In genomic region chr10:71599518-71599917, GRCh38 we compare ENCODE assay signal across 19 cellular contexts.
"Had no signal": no experiment of that assay in that cellular context is flagged by ENCODE, and none has a peak within 500 bp of the region (broad histone marks: within the 10 kb centered on the region; RNA-seq: fewer than 3 reads in every experiment).

No MANE protein-coding gene starts in this region.

- H3K27me3 ChIP-seq: left lung, right atrium auricular region, tibial artery had no signal

- ATAC-seq: activated CD4-positive, alpha-beta T cell treated with anti-CD3 and anti-CD28 coated beads for 36 hours; foreskin keratinocyte; WTC11 had no signal

- H3K9me3 Mint-ChIP-seq: activated naive CD8-positive, alpha-beta T cell treated with anti-CD3 and anti-CD28 coated beads, Interleukin-2, amount 10 ng/mL, durations not matched to agents 7 days and 5 days; activated T-helper 1 cell treated with anti-CD3 and anti-CD28 coated beads, Interleukin-12 subunit alpha, Interleukin-12 subunit beta, Interleukin-2, Interleukin-4 antibody, amounts not matched to agents 30 ng/mL and 10 ng/mL and 1 ng/mL, durations not matched to agents 14 hours and 24 hours and 36 hours; T-helper 2 cell treated with Interferon-gamma antibody and Interleukin-4, amounts not matched to agents 5 μg/mL and 100 μg/mL, for 36 hours; WTC11 had no signal

- H3K36me3 ChIP-seq: left lung, right atrium auricular region, tibial artery had no signal

- DNase-seq: activated CD4-positive, alpha-beta T cell treated with anti-CD3 and anti-CD28 coated beads for 36 hours; activated CD4-positive, alpha-beta T cell treated with anti-CD3 and anti-CD28 coated beads, Interleukin-2, amount 50 U/mL, for 48 hours; activated naive CD4-positive, alpha-beta T cell; activated naive CD8-positive, alpha-beta T cell treated with anti-CD3 and anti-CD28 coated beads, Interleukin-2, amount 10 ng/mL, durations not matched to agents 7 days and 5 days; activated T-cell treated with anti-CD3 and anti-CD28 coated beads for 4 hours; aorta; dermis blood vessel endothelial cell; foreskin keratinocyte; islet precursor cell; left lung; occipital lobe; SK-N-SH; stimulated activated CD4-positive, alpha-beta T cell treated with anti-CD3 and anti-CD28 coated beads, Interleukin-4, amount 100 ng/mL, for 1 hour; tibial artery had no signal

- H3K27ac Mint-ChIP-seq: activated CD4-positive, alpha-beta T cell treated with anti-CD3 and anti-CD28 coated beads for 36 hours; activated naive CD8-positive, alpha-beta T cell treated with anti-CD3 and anti-CD28 coated beads, Interleukin-2, amount 10 ng/mL, durations not matched to agents 7 days and 5 days; activated T-helper 1 cell treated with anti-CD3 and anti-CD28 coated beads, Interleukin-12 subunit alpha, Interleukin-12 subunit beta, Interleukin-2, Interleukin-4 antibody, amounts not matched to agents 30 ng/mL and 10 ng/mL and 1 ng/mL, durations not matched to agents 14 hours and 24 hours and 36 hours; progenitor cell of endocrine pancreas; T-helper 2 cell treated with Interferon-gamma antibody and Interleukin-4, amounts not matched to agents 5 μg/mL and 100 μg/mL, for 36 hours; WTC11 had no signal

- H3K4me1 Mint-ChIP-seq: activated naive CD8-positive, alpha-beta T cell treated with anti-CD3 and anti-CD28 coated beads, Interleukin-2, amount 10 ng/mL, durations not matched to agents 7 days and 5 days had no signal

- H3K9me3 ChIP-seq: left lung, right atrium auricular region, SK-N-SH, tibial artery had no signal

- H3K27me3 Mint-ChIP-seq: activated CD4-positive, alpha-beta T cell treated with anti-CD3 and anti-CD28 coated beads for 36 hours; activated naive CD8-positive, alpha-beta T cell treated with anti-CD3 and anti-CD28 coated beads, Interleukin-2, amount 10 ng/mL, durations not matched to agents 7 days and 5 days had no signal

- H3K4me3 Mint-ChIP-seq: activated CD4-positive, alpha-beta T cell treated with anti-CD3 and anti-CD28 coated beads for 36 hours; activated naive CD8-positive, alpha-beta T cell treated with anti-CD3 and anti-CD28 coated beads, Interleukin-2, amount 10 ng/mL, durations not matched to agents 7 days and 5 days; activated T-helper 1 cell treated with anti-CD3 and anti-CD28 coated beads, Interleukin-12 subunit alpha, Interleukin-12 subunit beta, Interleukin-2, Interleukin-4 antibody, amounts not matched to agents 30 ng/mL and 10 ng/mL and 1 ng/mL, durations not matched to agents 14 hours and 24 hours and 36 hours; T-helper 2 cell treated with Interferon-gamma antibody and Interleukin-4, amounts not matched to agents 5 μg/mL and 100 μg/mL, for 36 hours; WTC11 had no signal

- H3K36me3 Mint-ChIP-seq: activated naive CD8-positive, alpha-beta T cell treated with anti-CD3 and anti-CD28 coated beads, Interleukin-2, amount 10 ng/mL, durations not matched to agents 7 days and 5 days; WTC11 had no signal

- H3K4me3 ChIP-seq: left lung, right atrium auricular region, tibial artery had no signal

- H3K27ac ChIP-seq: foreskin keratinocyte, right atrium auricular region, tibial artery had no signal
